In genomic region chr7:95684037-95684436, GRCh38 we compare ENCODE assay signal across 8 cellular contexts.
DNase-seq lines count a peak whose midpoint lies in the region; ATAC-seq, FAIRE-seq and TF ChIP-seq lines count a peak whose summit lies in the region.

No MANE protein-coding gene starts in this region.

- H3K4me3 Mint-ChIP-seq in CD4-positive, alpha-beta memory T cell, result no peak overlapping the region

- H3K9ac ChIP-seq in K562 (ENCODE audit: insufficient read depth in 1 of 2, low read depth in 2 of 2, low read length in 2 of 2), result no peak overlapping the region

- POLR2A ChIA-PET in K562 (lab: Yijun Ruan, JAX), result interaction anchor here (1.1 kb wide), 1 partner anchor 13 kb away, joined by 3 read pairs; no protein-coding TSS in a partner anchor
- POLR2A ChIA-PET in CD4-positive, alpha-beta memory T cell (lab: Charles Lee; ENCODE audit: partially characterized antibody), result no interaction called here

- H3K4me2 ChIP-seq in K562 (ENCODE audit: insufficient read depth, low read length), result no peak overlapping the region

- H3K9me1 ChIP-seq in K562 (ENCODE audit: control insufficient read depth, insufficient read depth, low read length), result no peaks in the 10 kb centered on the region

- peaks cover 0 to 1% of the 10 kb centered on the region in 2 donors for H3K27me3 Mint-ChIP-seq in CD4-positive, alpha-beta memory T cell

- FAIRE-seq in K562 (lab: Jason Lieb, UNC), result no peak

- intact Hi-C loops in K562 (cut with micrococcal nuclease), result loop anchor here (1.0 kb wide), 1 partner anchor 139 kb away; no protein-coding TSS in a partner anchor
- intact Hi-C loops in CD4-positive, alpha-beta memory T cell (cut with micrococcal nuclease), result no loop called here

- DNase-seq in EH (ENCODE audit: low read depth), result peak; percentile 44
- DNase-seq in NCI-H1694 (lab: John Stamatoyannopoulos, UW), result peak; percentile 29
- DNase-seq in K562 (ENCODE audit: extremely low read depth in 1 of 4, low spot score in 3 of 4), result peak in 3 of 4 experiments; percentile 8 to 27 (median 19)
- peak; percentile 53 for DNase-seq in kidney tubule cell (ENCODE audit: low spot score)
- no peak for DNase-seq in activated naive CD4-positive, alpha-beta T cell treated with anti-CD3 and anti-CD28 coated beads, Interleukin-2, amount 50 U/mL, for 72 hours (ENCODE audit: low spot score in 2 of 2)
- DNase-seq in CD4-positive, alpha-beta memory T cell, result no peak
- DNase-seq in activated effector memory CD4-positive, alpha-beta T cell treated with anti-CD3 and anti-CD28 coated beads, Interleukin-2, amount 50 U/mL, for 16 hours, result no peak
- DNase-seq in HuH-7.5 (ENCODE audit: low spot score), result no peak

- no peaks in the 10 kb centered on the region for H3K79me2 ChIP-seq in K562 (ENCODE audit: control insufficient read depth, insufficient read depth, low read length)

- 2% methylated on average over 2 of the region's 2 CpGs for WGBS in K562 (ENCODE audit: insufficient coverage, low coverage, missing lambda C conversion rate)

- TF ChIP-seq RAD21 in K562 (CRISPR knock-in tag; conservative IDR thresholded peaks at IDR 0.05 in 1 of 2, IDR thresholded peaks at IDR 0.05 in 1 of 2), result peak; percentile 64 to 83

- CTCF ChIA-PET in K562 (lab: Yijun Ruan, JAX; ENCODE audit: low intra/inter-chr PET ratio), result interaction anchor here (1.2 to 4.5 kb wide), 3 partner anchors 140 to 171 kb away, joined by 4 to 39 read pairs (median 6); no protein-coding TSS in a partner anchor
- CTCF ChIA-PET in CD4-positive, alpha-beta memory T cell (lab: Charles Lee; ENCODE audit: partially characterized antibody), result no interaction called here

- H3K27me3 ChIP-seq in K562 (ENCODE audit: control insufficient read depth in 2 of 2, insufficient read depth in 2 of 2, low read length in 2 of 2), result no peaks in the 10 kb centered on the region
- H3K27me3 ChIP-seq in CD4-positive, alpha-beta memory T cell (ENCODE audit: insufficient read depth, low read length), result no peaks in the 10 kb centered on the region

- H3K9me3 ChIP-seq in K562 (replicated peaks; ENCODE audit: control insufficient read depth, insufficient read depth, low read depth, low read length), result no peaks in the 10 kb centered on the region
- no peaks in the 10 kb centered on the region for H3K9me3 ChIP-seq in CD4-positive, alpha-beta memory T cell (ENCODE audit: control insufficient read depth in 1 of 2, low read length in 2 of 2)

- no peaks in the 10 kb centered on the region for H4K20me1 ChIP-seq in K562 (replicated peaks; ENCODE audit: control insufficient read depth, insufficient read depth, low read length)

- ATAC-seq in K562, result peak; percentile 63
- no peak for ATAC-seq in activated naive CD4-positive, alpha-beta T cell treated with anti-CD3 and anti-CD28 coated beads, Interleukin-2, amount 50 U/mL, for 72 hours

- H3K36me3 Mint-ChIP-seq in activated naive CD4-positive, alpha-beta T cell treated with anti-CD3 and anti-CD28 coated beads, Interleukin-2, amount 50 U/mL, for 72 hours, result no peaks in the 10 kb centered on the region
- H3K36me3 Mint-ChIP-seq in CD4-positive, alpha-beta memory T cell, result no peaks in the 10 kb centered on the region

- H3K4me1 Mint-ChIP-seq in CD4-positive, alpha-beta memory T cell, result peaks cover 0 to 1% (median 0%) of the 10 kb centered on the region in 4 donors

- H3K27ac ChIP-seq in K562 (ENCODE audit: extremely low read depth, low read depth, low read length), result no peak overlapping the region
- no peak overlapping the region for H3K27ac ChIP-seq in CD4-positive, alpha-beta memory T cell (ENCODE audit: low read depth, low read length)

- H3K9me3 Mint-ChIP-seq in activated naive CD4-positive, alpha-beta T cell treated with anti-CD3 and anti-CD28 coated beads, Interleukin-2, amount 50 U/mL, for 72 hours, result peaks cover 7 to 9% of the 10 kb centered on the region in 2 donors
- H3K9me3 Mint-ChIP-seq in CD4-positive, alpha-beta memory T cell, result peaks cover 0 to 4% (median 1%) of the 10 kb centered on the region in 8 donors

- H3K27ac Mint-ChIP-seq in activated naive CD4-positive, alpha-beta T cell treated with anti-CD3 and anti-CD28 coated beads, Interleukin-2, amount 50 U/mL, for 72 hours, result no peak overlapping the region
- H3K27ac Mint-ChIP-seq in CD4-positive, alpha-beta memory T cell, result no peak overlapping the region

- H3K4me3 ChIP-seq in K562, result no peak overlapping the region
- H3K4me3 ChIP-seq in CD4-positive, alpha-beta memory T cell (ENCODE audit: low read length in 2 of 2), result no peak overlapping the region

- no peak for TF ChIP-seq POLR2A in K562 (conservative IDR thresholded peaks at IDR 0.05)

- H3K4me1 ChIP-seq in K562 (replicated peaks in 1 of 2; ENCODE audit: control insufficient read depth in 2 of 2, insufficient read depth in 2 of 2, low read length in 2 of 2), result no peaks in the 10 kb centered on the region
- H3K4me1 ChIP-seq in CD4-positive, alpha-beta memory T cell (ENCODE audit: insufficient read depth, low read length), result no peaks in the 10 kb centered on the region

- BruUV-seq in K562 (replicated peaks; lab: Mats Ljungman, UMichigan), result no TSS peak

- no peak for TF ChIP-seq EP300 in K562 (IDR thresholded peaks at IDR 0.05; ENCODE audit: low read length)

- in situ Hi-C loops in K562 (cut with MboI), result loop anchor here (5.0 kb wide), 1 partner anchor 142 kb away; no protein-coding TSS in a partner anchor

- H2AFZ ChIP-seq in K562 (ENCODE audit: low read depth, low read length), result no peak overlapping the region

- peak; percentile 16 to 57 (median 34); a peak in 3 of 6 replicates for TF ChIP-seq CTCF in K562 (IDR thresholded peaks at IDR 0.05 in 2 of 3, conservative IDR thresholded peaks at IDR 0.05 in 1 of 3; ENCODE audit: insufficient read depth in 2 of 3, low read depth in 1 of 3, low read length in 3 of 3)

- no peaks in the 10 kb centered on the region for H3K36me3 ChIP-seq in K562 (ENCODE audit: control insufficient read depth, insufficient read depth, low read length)
- H3K36me3 ChIP-seq in CD4-positive, alpha-beta memory T cell (ENCODE audit: insufficient read depth, low read length), result no peaks in the 10 kb centered on the region

TF ChIP-seq in K562, 482 proteins besides CTCF, POLR2A, EP300 and RAD21 (continues in another document):
- TF ChIP-seq ZMIZ1 (IDR thresholded peaks at IDR 0.05; ENCODE audit: low read depth in 2 of 2, low read length in 2 of 2), result no peak
- TF ChIP-seq BCL6 (CRISPR knock-in tag; IDR thresholded peaks at IDR 0.05), result no peak
- no peak for TF ChIP-seq ZNF224 (CRISPR knock-in tag; IDR thresholded peaks at IDR 0.05)
- no peak for TF ChIP-seq KLF6 (CRISPR knock-in tag; IDR thresholded peaks at IDR 0.05; ENCODE audit: borderline replicate concordance)
- TF ChIP-seq BRD9 (IDR thresholded peaks at IDR 0.05; ENCODE audit: low read depth, partially characterized antibody), result no peak
- no peak for TF ChIP-seq SRSF7 (optimal IDR thresholded peaks at IDR 0.05; ENCODE audit: low read depth, low read length)
- TF ChIP-seq PHTF2 (CRISPR knock-in tag; IDR thresholded peaks at IDR 0.05), result no peak
- TF ChIP-seq YY1 (IDR thresholded peaks at IDR 0.05; ENCODE audit: borderline replicate concordance in 1 of 3, control insufficient read depth in 1 of 3, extremely low read depth in 1 of 3, insufficient read depth in 3 of 3, insufficient read length in 1 of 3, insufficient replicate concordance in 2 of 3, low read depth in 1 of 3, low read length in 2 of 3), result no peak
- TF ChIP-seq STAG1 (CRISPR knock-in tag; IDR thresholded peaks at IDR 0.05; ENCODE audit: borderline replicate concordance), result no peak
- TF ChIP-seq ZNF76 (CRISPR knock-in tag; IDR thresholded peaks at IDR 0.05; ENCODE audit: borderline replicate concordance), result no peak
- no peak for TF ChIP-seq TCF7L2 (IDR thresholded peaks at IDR 0.05; ENCODE audit: low read depth, low read length)

Comparison
In these comparisons a context has a peak if more than half of its experiments do, and no peak if none do; other contexts are left out.
1. DNase-seq: peak in EH (single experiment), NCI-H1694 (single experiment), K562 (3 of 4) and kidney tubule cell (single experiment); none in activated naive CD4-positive, alpha-beta T cell treated with anti-CD3 and anti-CD28 coated beads, Interleukin-2, amount 50 U/mL, for 72 hours (0 of 2), CD4-positive, alpha-beta memory T cell (0 of 5), activated effector memory CD4-positive, alpha-beta T cell treated with anti-CD3 and anti-CD28 coated beads, Interleukin-2, amount 50 U/mL, for 16 hours (single experiment) and HuH-7.5 (single experiment).